ENCODE assay signal across 25 cellular contexts in the genomic region with DNA sequence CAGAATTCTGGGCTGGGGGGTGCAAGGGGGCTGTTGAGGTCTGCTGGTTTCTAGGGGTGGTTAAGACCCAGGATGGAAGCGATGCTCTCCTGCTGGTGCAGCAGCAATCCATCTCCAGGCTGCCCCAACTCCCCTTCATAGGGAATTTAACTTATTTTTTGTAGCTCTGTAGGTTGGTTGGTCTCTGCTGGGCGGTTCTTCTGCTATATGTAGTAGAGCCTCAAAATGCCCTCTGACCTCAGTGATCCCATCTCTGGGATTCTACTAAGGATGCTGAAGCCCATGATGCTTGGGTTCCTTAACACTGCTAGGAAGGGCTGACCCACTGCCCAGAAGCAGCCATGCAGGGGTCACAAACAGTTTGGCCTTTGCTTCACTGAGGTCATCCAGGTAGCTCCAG. TPM values are rescaled to one million over a fixed set of nuclear protein-coding genes. Genes with fewer than 3 reads are reported as not detected.
"Had no signal": no experiment of that assay in that cellular context is flagged by ENCODE, and none has a peak within 500 bp of the region (broad histone marks: within the 10 kb centered on the region; RNA-seq: fewer than 3 reads in every experiment).

No MANE protein-coding gene starts in this region.

- H3K4me3 ChIP-seq: esophagus muscularis mucosa, gastroesophageal sphincter, lung, pancreas, skin epidermis, stomach had no signal

- DNase-seq: effector memory CD8-positive, alpha-beta T cell; glutamatergic neuron; immature natural killer cell; left ventricle myocardium superior; naive thymus-derived CD4-positive, alpha-beta T cell; nucleus accumbens; stimulated activated CD4-positive, alpha-beta T cell treated with anti-CD3 and anti-CD28 coated beads, Interleukin-12 subunit alpha, Interleukin-12 subunit beta, amount 100 ng/mL, for 4 hours; stimulated activated naive CD4-positive, alpha-beta T cell; stomach; substantia nigra; trophoblast cell had no signal

- H3K9me3 Mint-ChIP-seq: effector memory CD8-positive, alpha-beta T cell; immature natural killer cell; neural crest cell had no signal

- H3K9me3 ChIP-seq: esophagus muscularis mucosa, gastroesophageal sphincter, pancreas, stomach had no signal

- H3K27me3 ChIP-seq: esophagus muscularis mucosa, gastroesophageal sphincter, pancreas had no signal

- ATAC-seq: effector memory CD8-positive, alpha-beta T cell; gastroesophageal sphincter; left ventricle myocardium superior; naive thymus-derived CD4-positive, alpha-beta T cell; pancreas; sciatic nerve had no signal

- H3K4me3 Mint-ChIP-seq: central memory CD8-positive, alpha-beta T cell; dendritic cell treated with granulocyte-macrophage colony-stimulating factor and Interleukin-4, amounts not matched to agents 40 ng/mL and 50 ng/mL, for 4 days; effector memory CD8-positive, alpha-beta T cell; immature natural killer cell; naive thymus-derived CD4-positive, alpha-beta T cell; neural crest cell had no signal

- FAIRE-seq: keratinocyte, pancreas had no signal

- H3K27me3 Mint-ChIP-seq: central memory CD8-positive, alpha-beta T cell; effector memory CD8-positive, alpha-beta T cell; progenitor cell of endocrine pancreas had no signal

- H3K36me3 ChIP-seq: esophagus muscularis mucosa, pancreas, stomach had no signal

- H3K27ac ChIP-seq: epithelial cell of prostate, esophagus muscularis mucosa, gastroesophageal sphincter, pancreas, skin epidermis, stomach had no signal

- H3K27ac Mint-ChIP-seq: dendritic cell treated with granulocyte-macrophage colony-stimulating factor and Interleukin-4, amounts not matched to agents 40 ng/mL and 50 ng/mL, for 4 days; effector memory CD8-positive, alpha-beta T cell; naive thymus-derived CD4-positive, alpha-beta T cell; progenitor cell of endocrine pancreas had no signal

RNA-seq across cellular contexts. Expression of a gene that starts 49.5 kb away (rescaled TPM):
- total RNA-seq: esophagus muscularis mucosa, fibroblast of villous mesenchyme, mesenteric fat pad, neural crest cell, progenitor cell of endocrine pancreas had no signal
- polyA plus RNA-seq: immature natural killer cell; keratinocyte; naive thymus-derived CD4-positive, alpha-beta T cell had no signal
